Comparison of ENCODE assay signal across 2 cellular contexts in genomic region chr17:1699891-1700290, GRCh38. TPM values are rescaled to one million over a fixed set of nuclear protein-coding genes. Genes with fewer than 3 reads are reported as not detected.
"Had no signal": no experiment of that assay in that cellular context is flagged by ENCODE, and none has a peak within 500 bp of the region (broad histone marks: within the 10 kb centered on the region; RNA-seq: fewer than 3 reads in every experiment).

No MANE protein-coding gene starts in this region.

RNA-seq across cellular contexts. Expression of gene TLCD2, which starts 10.3 kb away (rescaled TPM):
- polyA plus RNA-seq: naive thymus-derived CD4-positive, alpha-beta T cell had no signal

RNA-seq across cellular contexts. Expression of gene SERPINF2, which starts 42.8 kb away (rescaled TPM):
- total RNA-seq: lung microvascular endothelial cell had no signal
- polyA plus RNA-seq: naive thymus-derived CD4-positive, alpha-beta T cell had no signal
